ENCODE assay signal across 10 cellular contexts in genomic region chr10:28291881-28292297, GRCh38. TPM values are rescaled to one million over a fixed set of nuclear protein-coding genes. Genes with fewer than 3 reads are reported as not detected.
A peak's percentile ranks its signal among the peaks of the same experiment; 100 is the strongest.
DNase-seq lines count a peak whose midpoint lies in the region; ATAC-seq, FAIRE-seq and TF ChIP-seq lines count a peak whose summit lies in the region.
"Had no signal": no experiment of that assay in that cellular context is flagged by ENCODE, and none has a peak within 500 bp of the region (broad histone marks: within the 10 kb centered on the region; RNA-seq: fewer than 3 reads in every experiment).

No MANE protein-coding gene starts in this region.

- H3K4me1 ChIP-seq in testis = no peaks in the 10 kb centered on the region

- 78 to 85% methylated on average over 5 of the region's 5 CpGs for WGBS in testis, 2 donors

- no peak for TF ChIP-seq POLR2A in H54 (IDR thresholded peaks at IDR 0.05; ENCODE audit: low read depth, low read length)
- TF ChIP-seq POLR2A in testis (IDR thresholded peaks at IDR 0.05) = no peak

- intact Hi-C loops in testis (cut with DNase I; ENCODE audit: low total_unique reads) = no loop called here

- no peaks in the 10 kb centered on the region for H3K36me3 ChIP-seq in testis (ENCODE audit: low read depth, missing control alignments)

- no peak overlapping the region for H3K4me3 ChIP-seq in testis

- FAIRE-seq in H54 (lab: Jason Lieb, UNC) = peak; percentile 99
- FAIRE-seq: GM18507 had no signal

- no peak for ATAC-seq in GM19035 (IDR thresholded peaks at IDR 0.05; ENCODE audit: unreplicated experiment)

- no peak for TF ChIP-seq CTCF in testis (IDR thresholded peaks at IDR 0.05)

- no peak overlapping the region for H3K27ac ChIP-seq in testis

- DNase-seq in H54 (ENCODE audit: insufficient read length, low spot score) (peak; percentile 40), fibroblast of peridontal ligament (ENCODE audit: extremely low read depth) (peak; percentile 55), testis (no peak), NCI-H1694 treated with DMSO at 0.1 percent for 48 hours (lab: John Stamatoyannopoulos, UW) (no peak), NCI-H2029 (lab: John Stamatoyannopoulos, UW) (no peak)
- DNase-seq in activated CD4-positive, alpha-beta T cell treated with anti-CD3 and anti-CD28 coated beads, Interleukin-2, amount 50 U/mL, for 4 hours = peak; percentile 36 to 37
- DNase-seq in stimulated activated CD4-positive, alpha-beta T cell treated with anti-CD3 and anti-CD28 coated beads, Interleukin-4, amount 100 ng/mL, for 24 hours = peak; percentile 69
- DNase-seq: central memory CD4-positive, alpha-beta T cell had no signal

- H3K27me3 ChIP-seq in testis = no peaks in the 10 kb centered on the region

- H3K9me3 ChIP-seq in testis = no peaks in the 10 kb centered on the region

RNA-seq across cellular contexts. Expression of gene MPP7, which starts 11.0 kb away (rescaled TPM):
- 10 to 100 TPM in 1 of 2 donors, 1 to 10 TPM in 1; 9.7 to 10.8 TPM for total RNA-seq in testis
- 22.7 TPM for polyA plus RNA-seq in testis (ENCODE audit: insufficient read depth, low read depth, low replicate concordance)

Comparison
In these comparisons a context has a peak if more than half of its experiments do, and no peak if none do; other contexts are left out.
1. DNase-seq: peak in H54 (single experiment), activated CD4-positive, alpha-beta T cell treated with anti-CD3 and anti-CD28 coated beads, Interleukin-2, amount 50 U/mL, for 4 hours (2 of 2), fibroblast of peridontal ligament (single experiment) and stimulated activated CD4-positive, alpha-beta T cell treated with anti-CD3 and anti-CD28 coated beads, Interleukin-4, amount 100 ng/mL, for 24 hours (single experiment); none in testis (single experiment), NCI-H1694 treated with DMSO at 0.1 percent for 48 hours (single experiment) and NCI-H2029 (single experiment).